ENCODE assay signal across 8 cellular contexts in the genomic region with DNA sequence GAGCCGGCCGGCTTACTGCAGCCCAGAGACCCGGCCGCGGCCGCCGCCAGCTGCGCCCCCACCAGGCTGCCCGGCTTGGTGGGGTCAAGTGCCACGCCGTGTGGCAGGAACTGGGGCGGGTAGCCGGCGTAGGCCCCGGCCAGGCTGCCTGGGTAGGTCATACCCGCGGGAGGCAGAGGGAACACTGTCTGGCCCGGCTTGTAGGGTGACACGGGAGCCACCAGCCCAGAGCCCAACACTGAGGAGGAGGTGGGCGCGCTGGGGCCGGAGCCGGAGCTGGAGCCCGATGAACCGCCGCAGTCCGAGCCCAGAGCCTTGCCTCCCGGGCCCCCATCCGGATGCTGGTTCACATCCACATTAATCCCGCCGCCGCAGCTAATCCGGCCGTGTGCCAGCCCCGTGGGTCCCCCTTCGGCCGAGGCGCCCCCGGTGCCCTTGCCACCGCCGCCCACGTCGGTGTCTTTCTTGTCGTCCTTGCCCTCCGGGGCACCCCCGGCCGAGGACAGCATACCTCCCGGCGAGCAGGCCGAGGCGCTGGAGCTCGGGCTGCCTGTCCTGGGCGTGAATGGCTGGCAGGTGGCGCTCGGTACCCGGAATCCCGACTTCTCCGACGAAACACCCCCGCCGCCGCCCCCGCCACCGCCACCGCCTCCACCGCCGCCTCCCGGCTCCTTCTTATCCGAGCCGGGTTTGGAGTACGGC. TPM values are rescaled to one million over a fixed set of nuclear protein-coding genes. Genes with fewer than 3 reads are reported as not detected.
DNase-seq lines count a peak whose midpoint lies in the region; ATAC-seq and TF ChIP-seq lines count a peak whose summit lies in the region.

No MANE protein-coding gene starts in this region.

- no peak for TF ChIP-seq POLR2A in upper lobe of left lung (IDR thresholded peaks at IDR 0.05)

- H3K27me3 ChIP-seq in muscle layer of colon (ENCODE audit: control insufficient read depth in 1 of 2, insufficient read depth in 2 of 2, low read length in 2 of 2) (no peaks in the 10 kb centered on the region), upper lobe of left lung (peaks cover 0 to 19% (median 5%) of the 10 kb centered on the region in 4 donors)

- no peak for TF ChIP-seq EP300 in upper lobe of left lung (IDR thresholded peaks at IDR 0.05)

- H3K4me3 ChIP-seq in AG09309 (ENCODE audit: control insufficient read depth, low read depth, low read length) (peak overlapping the region; percentile 90), fibroblast of mammary gland (ENCODE audit: control insufficient read depth, low read depth, low read length) (peak overlapping the region; percentile 97), muscle layer of colon (ENCODE audit: low read depth in 1 of 2, low read length in 2 of 2) (peak overlapping the region; percentile 82 to 86), upper lobe of left lung (peak overlapping the region; percentile 78 to 94 (median 86))

- H3K4me1 ChIP-seq in muscle layer of colon (ENCODE audit: insufficient read depth, low read length) (peaks cover 5% of the 10 kb centered on the region), upper lobe of left lung (peaks cover 11 to 54% (median 29%) of the 10 kb centered on the region in 4 donors)

- H3K27ac ChIP-seq in muscle layer of colon (ENCODE audit: low read depth, low read length) (peak overlapping the region; percentile 98), upper lobe of left lung (peak overlapping the region; percentile 98)

- DNase-seq in AG09309 (ENCODE audit: low read depth), result peak; percentile 23
- peak; percentile 77 for DNase-seq in NCI-H2196 (lab: John Stamatoyannopoulos, UW; ENCODE audit: unreplicated experiment)
- peak; percentile 24 for DNase-seq in activated T-cell treated with anti-CD3 and anti-CD28 coated beads for 1 hour (ENCODE audit: low read depth)
- peak; percentile 72 for DNase-seq in fibroblast of mammary gland (ENCODE audit: low read depth)
- peak; percentile 87 to 93 for DNase-seq in upper lobe of left lung

- WGBS in upper lobe of left lung, 2 donors, result 5 to 8% methylated on average over 15 to 30 of the region's 71 CpGs

- H3K9ac ChIP-seq in muscle layer of colon (ENCODE audit: low read length), result peak overlapping the region; percentile 96

- peak; percentile 33 for ATAC-seq in GM18868 (IDR thresholded peaks at IDR 0.05; ENCODE audit: unreplicated experiment)
- ATAC-seq in upper lobe of left lung (ENCODE audit: low FRiP score in 2 of 2), result peak; percentile 20 to 23
- ATAC-seq in HG03520 (IDR thresholded peaks at IDR 0.05; ENCODE audit: unreplicated experiment), result no peak

- H3K36me3 ChIP-seq in muscle layer of colon (ENCODE audit: insufficient read depth, low read length), result peaks cover under 1% of the 10 kb centered on the region
- H3K36me3 ChIP-seq in upper lobe of left lung, result peaks cover 0 to 14% (median 6%) of the 10 kb centered on the region in 4 donors

- TF ChIP-seq CTCF in AG09309 (IDR thresholded peaks at IDR 0.05; ENCODE audit: control insufficient read depth, insufficient read depth, low read depth, low read length, missing control alignments) (peak; percentile 57), fibroblast of mammary gland (conservative IDR thresholded peaks at IDR 0.05; ENCODE audit: control insufficient read depth, insufficient read depth, low read depth, low read length) (peak; percentile 40), upper lobe of left lung (IDR thresholded peaks at IDR 0.05) (peak; percentile 44 to 78 (median 67))

- H3K9me3 ChIP-seq in muscle layer of colon (ENCODE audit: low read length) (no peaks in the 10 kb centered on the region), upper lobe of left lung (no peaks in the 10 kb centered on the region)

RNA-seq across cellular contexts. Expression of a gene that starts 2.0 kb away (rescaled TPM):
- total RNA-seq in upper lobe of left lung, result 10 to 100 TPM; 15.0 to 44.6 (median 23.5) TPM

RNA-seq across cellular contexts. Expression of a gene that starts 31.8 kb away (rescaled TPM):
- 100 to 1,000 TPM in 1 of 6 donors, 10 to 100 TPM in 5; 12.8 to 185 (median 18.1) TPM for total RNA-seq in upper lobe of left lung

Comparison
In these comparisons a context has a peak if more than half of its experiments do, and no peak if none do; other contexts are left out.
1. DNase-seq: peak in every context shown above with its lines; median percentile 90 in upper lobe of left lung; 77 in NCI-H2196; 72 in fibroblast of mammary gland; 24 in activated T-cell treated with anti-CD3 and anti-CD28 coated beads for 1 hour; 23 in AG09309.